Comparison of ENCODE assay signal across 12 cellular contexts in genomic region chr4:137609693-137610450, GRCh38.
DNase-seq lines count a peak whose midpoint lies in the region; ATAC-seq and TF ChIP-seq lines count a peak whose summit lies in the region.
"Had no signal": no experiment of that assay in that cellular context is flagged by ENCODE, and none has a peak within 500 bp of the region (broad histone marks: within the 10 kb centered on the region; RNA-seq: fewer than 3 reads in every experiment).

No MANE protein-coding gene starts in this region.

- peaks cover 3% of the 10 kb centered on the region for H3K36me3 Mint-ChIP-seq in type B pancreatic cell
- no peaks in the 10 kb centered on the region for H3K36me3 Mint-ChIP-seq in CD4-positive, alpha-beta memory T cell

- H3K27me3 ChIP-seq in HUES48 (ENCODE audit: control insufficient read depth, insufficient read depth, low read length) (no peaks in the 10 kb centered on the region), mesendoderm (ENCODE audit: insufficient read depth, low read length, poor library complexity) (no peaks in the 10 kb centered on the region)
- no peaks in the 10 kb centered on the region for H3K27me3 ChIP-seq in CD4-positive, alpha-beta memory T cell (ENCODE audit: insufficient read depth, low read length)
- H3K27me3 ChIP-seq: neutrophil had no signal

- no peak overlapping the region for H3K4me2 ChIP-seq in mesendoderm (ENCODE audit: low read length)

- H3K4ac ChIP-seq in mesendoderm (ENCODE audit: low read depth, low read length) = no peak overlapping the region

- peaks cover 23% of the 10 kb centered on the region for H3K4me1 ChIP-seq in HUES48 (ENCODE audit: control insufficient read depth, insufficient read depth, low read length)
- no peaks in the 10 kb centered on the region for H3K4me1 ChIP-seq in mesendoderm (ENCODE audit: control insufficient read depth, low read depth, low read length)
- H3K4me1 ChIP-seq in CD4-positive, alpha-beta memory T cell (ENCODE audit: insufficient read depth, low read length) = no peaks in the 10 kb centered on the region

- H3K4me3 ChIP-seq in HUES48 (ENCODE audit: low read depth, low read length) (no peak overlapping the region), mesendoderm (ENCODE audit: low read length) (no peak overlapping the region)
- no peak overlapping the region for H3K4me3 ChIP-seq in CD4-positive, alpha-beta memory T cell (ENCODE audit: low read length in 2 of 2)

- H3K9me3 Mint-ChIP-seq in type B pancreatic cell = peaks cover 5% of the 10 kb centered on the region
- peaks cover 0 to 8% (median 5%) of the 10 kb centered on the region in 8 donors for H3K9me3 Mint-ChIP-seq in CD4-positive, alpha-beta memory T cell

- peak overlapping the region; percentile 62 for H3K27ac Mint-ChIP-seq in type B pancreatic cell
- H3K27ac Mint-ChIP-seq in CD4-positive, alpha-beta memory T cell = no peak overlapping the region

- H3K23ac ChIP-seq in mesendoderm (ENCODE audit: low read length) = no peak overlapping the region

- DNase-seq in dedifferentiated amniotic fluid mesenchymal stem cell (ENCODE audit: extremely low spot score) (peak; percentile 48), mesendoderm (peak; percentile 44), type B pancreatic cell (ENCODE audit: extremely low spot score, unreplicated experiment) (no peak), HPDE6-E6E7 (ENCODE audit: extremely low spot score) (no peak)
- DNase-seq in CD4-positive, alpha-beta memory T cell = no peak
- DNase-seq: central memory CD4-positive, alpha-beta T cell; hippocampal formation; NCI-H1417 treated with DMSO at 0.1 percent for 48 hours had no signal

- H3K9ac ChIP-seq in HUES48 (ENCODE audit: low read depth, low read length) (no peak overlapping the region; the same call in 1 of the 2 replicates), mesendoderm (ENCODE audit: low read length) (no peak overlapping the region)

- H3K79me1 ChIP-seq in mesendoderm (ENCODE audit: low read length) = no peaks in the 10 kb centered on the region

- intact Hi-C loops in CD4-positive, alpha-beta memory T cell (cut with micrococcal nuclease) = no loop called here

- TF ChIP-seq CTCF in type B pancreatic cell (conservative IDR thresholded peaks at IDR 0.05) = no peak

- H3K27me3 Mint-ChIP-seq in type B pancreatic cell = no peaks in the 10 kb centered on the region
- H3K27me3 Mint-ChIP-seq in CD4-positive, alpha-beta memory T cell = peaks cover 0 to 1% of the 10 kb centered on the region in 2 donors

- no peak overlapping the region for H4K8ac ChIP-seq in mesendoderm (ENCODE audit: low read depth, low read length)

- peaks cover 25% of the 10 kb centered on the region for H3K4me1 Mint-ChIP-seq in type B pancreatic cell (ENCODE audit: unreplicated experiment)
- no peaks in the 10 kb centered on the region for H3K4me1 Mint-ChIP-seq in CD4-positive, alpha-beta memory T cell

- no peaks in the 10 kb centered on the region for H3K9me3 ChIP-seq in HUES48 (ENCODE audit: control insufficient read depth, insufficient read depth, low read length)
- no peaks in the 10 kb centered on the region for H3K9me3 ChIP-seq in CD4-positive, alpha-beta memory T cell (ENCODE audit: control insufficient read depth in 1 of 2, low read length in 2 of 2)
- H3K9me3 ChIP-seq: neutrophil had no signal

- CTCF ChIA-PET in CD4-positive, alpha-beta memory T cell (lab: Charles Lee; ENCODE audit: partially characterized antibody) = no interaction called here

- H2BK15ac ChIP-seq in mesendoderm (replicated peaks; ENCODE audit: low read depth) = no peak overlapping the region

- peak overlapping the region; percentile 38 for H3K4me3 Mint-ChIP-seq in type B pancreatic cell
- H3K4me3 Mint-ChIP-seq in CD4-positive, alpha-beta memory T cell = no peak overlapping the region

- POLR2A ChIA-PET in CD4-positive, alpha-beta memory T cell (lab: Charles Lee; ENCODE audit: partially characterized antibody) = no interaction called here

- no peak for ATAC-seq in GM21423 (IDR thresholded peaks at IDR 0.05; ENCODE audit: unreplicated experiment)
- ATAC-seq: HCT116 had no signal

- WGBS in mesendoderm (ENCODE audit: extremely low coverage, insufficient coverage, low lambda C conversion rate) = no CpG with 5 or more reads among the region's 4 CpGs

- no peaks in the 10 kb centered on the region for H3K79me2 ChIP-seq in mesendoderm (ENCODE audit: control insufficient read depth, insufficient read depth, low read length)

- H2AK5ac ChIP-seq in mesendoderm (ENCODE audit: low read length) = no peak overlapping the region

- no peaks in the 10 kb centered on the region for H3K36me3 ChIP-seq in HUES48 (ENCODE audit: control insufficient read depth, insufficient read depth, low read length)
- no peaks in the 10 kb centered on the region for H3K36me3 ChIP-seq in mesendoderm (ENCODE audit: control insufficient read depth, insufficient read depth, low read length)
- H3K36me3 ChIP-seq in CD4-positive, alpha-beta memory T cell (ENCODE audit: insufficient read depth, low read length) = no peaks in the 10 kb centered on the region
- H3K36me3 ChIP-seq: neutrophil had no signal

- H2BK5ac ChIP-seq in mesendoderm (ENCODE audit: low read length) = no peak overlapping the region

- H3K56ac ChIP-seq in mesendoderm (ENCODE audit: low read length) = no peak overlapping the region

- H2BK120ac ChIP-seq in mesendoderm (ENCODE audit: low read depth, low read length) = no peak overlapping the region

- no peak overlapping the region for H4K5ac ChIP-seq in mesendoderm (ENCODE audit: low read length)

- H3K27ac ChIP-seq in HUES48 (ENCODE audit: low read depth, low read length) (peak overlapping the region; percentile 50), mesendoderm (ENCODE audit: low read depth, low read length) (no peak overlapping the region)
- no peak overlapping the region for H3K27ac ChIP-seq in CD4-positive, alpha-beta memory T cell (ENCODE audit: low read depth, low read length)
- H3K27ac ChIP-seq: neutrophil had no signal

- H3K18ac ChIP-seq in mesendoderm (ENCODE audit: low read length) = no peak overlapping the region

Comparison
In these comparisons a context has a peak if more than half of its experiments do, and no peak if none do; other contexts are left out.
1. DNase-seq: peak in dedifferentiated amniotic fluid mesenchymal stem cell (single experiment) and mesendoderm (single experiment); none in type B pancreatic cell (single experiment), HPDE6-E6E7 (single experiment) and CD4-positive, alpha-beta memory T cell (0 of 5).